Comparison of ENCODE assay signal across 8 cellular contexts in genomic region chr6:99868074-99868702, GRCh38.
DNase-seq lines count a peak whose midpoint lies in the region; ATAC-seq, FAIRE-seq and TF ChIP-seq lines count a peak whose summit lies in the region.

No MANE protein-coding gene starts in this region.

- H2AFZ ChIP-seq in K562 (ENCODE audit: low read depth, low read length): peak overlapping the region; percentile 14

- DNase-seq in Right ventricle myocardium inferior (ENCODE audit: missing footprints) (peak; percentile 86), cardiac septum (ENCODE audit: low spot score) (no peak), NCI-H1694 (lab: John Stamatoyannopoulos, UW) (peak; percentile 70), T-helper 9 cell (peak; percentile 66), K562 (ENCODE audit: extremely low read depth in 1 of 4, low spot score in 3 of 4) (peak; percentile 47 to 79 (median 58))
- DNase-seq in stimulated activated CD4-positive, alpha-beta T cell treated with anti-CD3 and anti-CD28 coated beads, Interleukin-12 subunit alpha, Interleukin-12 subunit beta, amount 100 ng/mL, for 4 hours: peak; percentile 66

- WGBS in K562 (ENCODE audit: insufficient coverage, low coverage, missing lambda C conversion rate): 2% methylated on average over 13 of the region's 13 CpGs

- no TSS peak for BruUV-seq in K562 (replicated peaks; lab: Mats Ljungman, UMichigan)

- H3K27ac ChIP-seq in K562 (ENCODE audit: extremely low read depth, low read depth, low read length) (no peak overlapping the region), iPS-18a (ENCODE audit: low read length) (no peak overlapping the region)

- no peak for TF ChIP-seq EP300 in K562 (IDR thresholded peaks at IDR 0.05; ENCODE audit: low read length)

- H3K9ac ChIP-seq in K562 (ENCODE audit: insufficient read depth in 1 of 2, low read depth in 2 of 2, low read length in 2 of 2) (no peak overlapping the region), iPS-18a (ENCODE audit: low read length) (no peak overlapping the region)

- peak; percentile 94 for FAIRE-seq in K562 (lab: Jason Lieb, UNC)

- H3K9me3 ChIP-seq in K562 (replicated peaks; ENCODE audit: control insufficient read depth, insufficient read depth, low read depth, low read length) (no peaks in the 10 kb centered on the region), iPS-18a (ENCODE audit: control insufficient read depth, low read depth, low read length) (no peaks in the 10 kb centered on the region)

- TF ChIP-seq CTCF in K562 (IDR thresholded peaks at IDR 0.05 in 2 of 3, conservative IDR thresholded peaks at IDR 0.05 in 1 of 3; ENCODE audit: insufficient read depth in 2 of 3, low read depth in 1 of 3, low read length in 3 of 3): peak; percentile 73 to 88 (median 87)

- H3K4me1 ChIP-seq in K562 (replicated peaks in 1 of 2; ENCODE audit: control insufficient read depth in 2 of 2, insufficient read depth in 2 of 2, low read length in 2 of 2) (no peaks in the 10 kb centered on the region), iPS-18a (ENCODE audit: control insufficient read depth, low read depth, low read length) (no peaks in the 10 kb centered on the region)

- H3K4me3 ChIP-seq in K562 (no peak overlapping the region), iPS-18a (ENCODE audit: low read length) (peak overlapping the region; percentile 38)

- CTCF ChIA-PET in K562 (lab: Yijun Ruan, JAX; ENCODE audit: low intra/inter-chr PET ratio): interaction anchor here (0.9 to 2.7 kb wide), 3 partner anchors 231 to 796 kb away, joined by 4 to 13 read pairs (median 7); no protein-coding TSS in a partner anchor

- POLR2A ChIA-PET in K562 (lab: Yijun Ruan, JAX): no interaction called here

- no peak overlapping the region for H3K4me2 ChIP-seq in K562 (ENCODE audit: insufficient read depth, low read length)

- no peak for TF ChIP-seq POLR2A in K562 (conservative IDR thresholded peaks at IDR 0.05)

- H4K20me1 ChIP-seq in K562 (replicated peaks; ENCODE audit: control insufficient read depth, insufficient read depth, low read length): no peaks in the 10 kb centered on the region

- H3K27me3 ChIP-seq in K562 (ENCODE audit: control insufficient read depth in 2 of 2, insufficient read depth in 2 of 2, low read length in 2 of 2): no peaks in the 10 kb centered on the region
- H3K27me3 ChIP-seq in iPS-18a (ENCODE audit: control insufficient read depth, insufficient read depth, low read length): peaks cover 11% of the 10 kb centered on the region

- intact Hi-C loops in Right ventricle myocardium inferior (cut with DNase I) (loop anchor here (2.0 kb wide), 1 partner anchor 229 kb away; no protein-coding TSS in a partner anchor), cardiac septum (cut with DNase I) (loop anchor here (5.0 kb wide), 1 partner anchor 229 kb away; no protein-coding TSS in a partner anchor), K562 (cut with micrococcal nuclease) (loop anchor here (1.0 to 5.0 kb wide), 5 partner anchors 37 to 794 kb away; no protein-coding TSS in a partner anchor)

- TF ChIP-seq RAD21 in K562 (CRISPR knock-in tag; conservative IDR thresholded peaks at IDR 0.05 in 1 of 2, IDR thresholded peaks at IDR 0.05 in 1 of 2): peak; percentile 73 to 82

- peak; percentile 59 for ATAC-seq in Right ventricle myocardium inferior
- peak; percentile 77 for ATAC-seq in HG02970 (IDR thresholded peaks at IDR 0.05; ENCODE audit: low FRiP score, unreplicated experiment)
- peak; percentile 96 for ATAC-seq in K562

- H3K36me3 ChIP-seq in K562 (ENCODE audit: control insufficient read depth, insufficient read depth, low read length) (no peaks in the 10 kb centered on the region), iPS-18a (ENCODE audit: control insufficient read depth, low read depth, low read length) (no peaks in the 10 kb centered on the region)

- in situ Hi-C loops in K562 (cut with MboI): loop anchor here (10.0 to 25.0 kb wide), 2 partner anchors 219 to 607 kb away; no protein-coding TSS in a partner anchor

- no peaks in the 10 kb centered on the region for H3K79me2 ChIP-seq in K562 (ENCODE audit: control insufficient read depth, insufficient read depth, low read length)

- no peaks in the 10 kb centered on the region for H3K9me1 ChIP-seq in K562 (ENCODE audit: control insufficient read depth, insufficient read depth, low read length)

TF ChIP-seq in K562, 482 proteins besides CTCF, POLR2A, EP300 and RAD21 (continues in another document):
- TF ChIP-seq, protein P1, sequence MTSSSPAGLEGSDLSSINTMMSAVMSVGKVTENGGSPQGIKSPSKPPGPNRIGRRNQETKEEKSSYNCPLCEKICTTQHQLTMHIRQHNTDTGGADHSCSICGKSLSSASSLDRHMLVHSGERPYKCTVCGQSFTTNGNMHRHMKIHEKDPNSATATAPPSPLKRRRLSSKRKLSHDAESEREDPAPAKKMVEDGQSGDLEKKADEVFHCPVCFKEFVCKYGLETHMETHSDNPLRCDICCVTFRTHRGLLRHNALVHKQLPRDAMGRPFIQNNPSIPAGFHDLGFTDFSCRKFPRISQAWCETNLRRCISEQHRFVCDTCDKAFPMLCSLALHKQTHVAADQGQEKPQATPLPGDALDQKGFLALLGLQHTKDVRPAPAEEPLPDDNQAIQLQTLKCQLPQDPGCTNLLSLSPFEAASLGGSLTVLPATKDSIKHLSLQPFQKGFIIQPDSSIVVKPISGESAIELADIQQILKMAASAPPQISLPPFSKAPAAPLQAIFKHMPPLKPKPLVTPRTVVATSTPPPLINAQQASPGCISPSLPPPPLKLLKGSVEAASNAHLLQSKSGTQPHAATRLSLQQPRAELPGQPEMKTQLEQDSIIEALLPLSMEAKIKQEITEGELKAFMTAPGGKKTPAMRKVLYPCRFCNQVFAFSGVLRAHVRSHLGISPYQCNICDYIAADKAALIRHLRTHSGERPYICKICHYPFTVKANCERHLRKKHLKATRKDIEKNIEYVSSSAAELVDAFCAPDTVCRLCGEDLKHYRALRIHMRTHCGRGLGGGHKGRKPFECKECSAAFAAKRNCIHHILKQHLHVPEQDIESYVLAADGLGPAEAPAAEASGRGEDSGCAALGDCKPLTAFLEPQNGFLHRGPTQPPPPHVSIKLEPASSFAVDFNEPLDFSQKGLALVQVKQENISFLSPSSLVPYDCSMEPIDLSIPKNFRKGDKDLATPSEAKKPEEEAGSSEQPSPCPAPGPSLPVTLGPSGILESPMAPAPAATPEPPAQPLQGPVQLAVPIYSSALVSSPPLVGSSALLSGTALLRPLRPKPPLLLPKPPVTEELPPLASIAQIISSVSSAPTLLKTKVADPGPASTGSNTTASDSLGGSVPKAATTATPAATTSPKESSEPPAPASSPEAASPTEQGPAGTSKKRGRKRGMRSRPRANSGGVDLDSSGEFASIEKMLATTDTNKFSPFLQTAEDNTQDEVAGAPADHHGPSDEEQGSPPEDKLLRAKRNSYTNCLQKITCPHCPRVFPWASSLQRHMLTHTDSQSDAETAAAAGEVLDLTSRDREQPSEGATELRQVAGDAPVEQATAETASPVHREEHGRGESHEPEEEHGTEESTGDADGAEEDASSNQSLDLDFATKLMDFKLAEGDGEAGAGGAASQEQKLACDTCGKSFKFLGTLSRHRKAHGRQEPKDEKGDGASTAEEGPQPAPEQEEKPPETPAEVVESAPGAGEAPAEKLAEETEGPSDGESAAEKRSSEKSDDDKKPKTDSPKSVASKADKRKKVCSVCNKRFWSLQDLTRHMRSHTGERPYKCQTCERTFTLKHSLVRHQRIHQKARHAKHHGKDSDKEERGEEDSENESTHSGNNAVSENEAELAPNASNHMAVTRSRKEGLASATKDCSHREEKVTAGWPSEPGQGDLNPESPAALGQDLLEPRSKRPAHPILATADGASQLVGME (CRISPR knock-in tag; IDR thresholded peaks at IDR 0.05): no peak
- no peak for TF ChIP-seq HMG20A (CRISPR knock-in tag; conservative IDR thresholded peaks at IDR 0.05)
- no peak for TF ChIP-seq ZNF695 (CRISPR knock-in tag; IDR thresholded peaks at IDR 0.05)
- TF ChIP-seq ARID2 (IDR thresholded peaks at IDR 0.05): 0 out of 2 replicates have a peak, but pooled peaks have one; percentile 23
- no peak; the same call in 1 of the 2 replicates for TF ChIP-seq JUND (IDR thresholded peaks at IDR 0.05; ENCODE audit: borderline replicate concordance, low read depth, low read length)
- TF ChIP-seq JUND (tag; IDR thresholded peaks at IDR 0.05; ENCODE audit: borderline replicate concordance, low read depth, low read length): no peak
- no peak for TF ChIP-seq HMGN3 (IDR thresholded peaks at IDR 0.05; ENCODE audit: borderline replicate concordance, extremely low read depth, insufficient read length, low read depth, low read length)
- TF ChIP-seq, protein P2, sequence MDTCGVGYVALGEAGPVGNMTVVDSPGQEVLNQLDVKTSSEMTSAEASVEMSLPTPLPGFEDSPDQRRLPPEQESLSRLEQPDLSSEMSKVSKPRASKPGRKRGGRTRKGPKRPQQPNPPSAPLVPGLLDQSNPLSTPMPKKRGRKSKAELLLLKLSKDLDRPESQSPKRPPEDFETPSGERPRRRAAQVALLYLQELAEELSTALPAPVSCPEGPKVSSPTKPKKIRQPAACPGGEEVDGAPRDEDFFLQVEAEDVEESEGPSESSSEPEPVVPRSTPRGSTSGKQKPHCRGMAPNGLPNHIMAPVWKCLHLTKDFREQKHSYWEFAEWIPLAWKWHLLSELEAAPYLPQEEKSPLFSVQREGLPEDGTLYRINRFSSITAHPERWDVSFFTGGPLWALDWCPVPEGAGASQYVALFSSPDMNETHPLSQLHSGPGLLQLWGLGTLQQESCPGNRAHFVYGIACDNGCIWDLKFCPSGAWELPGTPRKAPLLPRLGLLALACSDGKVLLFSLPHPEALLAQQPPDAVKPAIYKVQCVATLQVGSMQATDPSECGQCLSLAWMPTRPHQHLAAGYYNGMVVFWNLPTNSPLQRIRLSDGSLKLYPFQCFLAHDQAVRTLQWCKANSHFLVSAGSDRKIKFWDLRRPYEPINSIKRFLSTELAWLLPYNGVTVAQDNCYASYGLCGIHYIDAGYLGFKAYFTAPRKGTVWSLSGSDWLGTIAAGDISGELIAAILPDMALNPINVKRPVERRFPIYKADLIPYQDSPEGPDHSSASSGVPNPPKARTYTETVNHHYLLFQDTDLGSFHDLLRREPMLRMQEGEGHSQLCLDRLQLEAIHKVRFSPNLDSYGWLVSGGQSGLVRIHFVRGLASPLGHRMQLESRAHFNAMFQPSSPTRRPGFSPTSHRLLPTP (IDR thresholded peaks at IDR 0.05; ENCODE audit: borderline replicate concordance, extremely low read depth, insufficient read length): no peak
- TF ChIP-seq FOSL1 (tag; conservative IDR thresholded peaks at IDR 0.05): no peak
